ENCODE assay signal across 1 cellular context in the genomic region with DNA sequence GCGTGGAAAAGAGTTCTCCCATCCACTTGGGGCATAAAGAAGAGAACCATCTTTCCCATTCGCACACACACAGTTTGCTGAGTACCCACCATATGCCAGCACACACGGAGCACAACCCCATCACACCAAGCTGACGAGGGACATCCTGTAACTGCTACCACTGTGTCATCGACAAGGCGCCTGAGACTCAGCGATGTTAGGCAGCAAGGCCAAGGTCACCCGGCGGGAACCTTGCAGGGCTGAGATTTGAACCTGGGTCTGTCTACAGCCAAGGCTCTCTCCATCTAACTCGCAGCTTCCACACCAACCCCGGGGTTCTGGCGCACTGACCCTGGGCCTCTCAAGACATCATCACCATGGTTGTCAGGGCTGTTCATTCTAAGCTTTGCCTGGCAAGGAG.
TF ChIP-seq lines count a peak whose summit lies in the region.

No MANE protein-coding gene starts in this region.

TF ChIP-seq in H1, 55 proteins besides CTCF, POLR2A, EP300 and RAD21:
- TF ChIP-seq TAF7 (optimal IDR thresholded peaks at IDR 0.05; ENCODE audit: borderline replicate concordance, low read depth, low read length) (no peak), POLR2AphosphoS5 (IDR thresholded peaks at IDR 0.05; ENCODE audit: low read depth, low read length) (no peak), KDM5A (IDR thresholded peaks at IDR 0.05; ENCODE audit: low read length) (no peak), SUZ12 (IDR thresholded peaks at IDR 0.05; ENCODE audit: low read length) (no peak), USF2 (IDR thresholded peaks at IDR 0.05; ENCODE audit: low read length) (no peak), HDAC2 (IDR thresholded peaks at IDR 0.05; ENCODE audit: borderline replicate concordance in 1 of 2, low read depth in 2 of 2, low read length in 2 of 2) (no peak), CEBPB (IDR thresholded peaks at IDR 0.05; ENCODE audit: low read depth, low read length) (no peak), PHF8 (conservative IDR thresholded peaks at IDR 0.05; ENCODE audit: low read depth, low read length) (no peak), E2F6 (IDR thresholded peaks at IDR 0.05) (no peak), CBX8 (IDR thresholded peaks at IDR 0.05; ENCODE audit: borderline replicate concordance, low read depth, low read length) (no peak), SIRT6 (IDR thresholded peaks at IDR 0.05; ENCODE audit: low read length) (no peak), RNF2 (IDR thresholded peaks at IDR 0.05; ENCODE audit: borderline replicate concordance, low read depth, low read length, missing control alignments, poor library complexity, severe bottlenecking) (no peak), GTF2F1 (IDR thresholded peaks at IDR 0.05; ENCODE audit: borderline replicate concordance, low read depth, low read length) (no peak), CBX5 (IDR thresholded peaks at IDR 0.05; ENCODE audit: low read depth, low read length) (no peak), KDM4A (IDR thresholded peaks at IDR 0.05; ENCODE audit: low read depth, low read length, severe bottlenecking) (no peak), SRF (IDR thresholded peaks at IDR 0.05; ENCODE audit: low read depth, low read length) (no peak), EZH2 (IDR thresholded peaks at IDR 0.05; ENCODE audit: low read depth, low read length, severe bottlenecking) (no peak), JUND (IDR thresholded peaks at IDR 0.05; ENCODE audit: low read length) (no peak)
